16 cellular contexts compared by ENCODE assay signal in genomic region chr3:37887062-37887461, GRCh38. TPM values are rescaled to one million over a fixed set of nuclear protein-coding genes. Genes with fewer than 3 reads are reported as not detected.
DNase-seq lines count a peak whose midpoint lies in the region; ATAC-seq and TF ChIP-seq lines count a peak whose summit lies in the region.
"Had no signal": no experiment of that assay in that cellular context is flagged by ENCODE, and none has a peak within 500 bp of the region (broad histone marks: within the 10 kb centered on the region; RNA-seq: fewer than 3 reads in every experiment).

No MANE protein-coding gene starts in this region.

- no peak for ATAC-seq in SK-N-SH treated with all-trans-retinoic acid at 6 μM for 48 hours

- DNase-seq in DMS79 treated with DMSO at 0.1 percent for 48 hours (lab: John Stamatoyannopoulos, UW) (peak; percentile 25), astrocyte of the hippocampus (ENCODE audit: low read depth, low spot score) (peak; percentile 30), kidney tubule cell (ENCODE audit: low spot score) (peak; percentile 59), renal cortical epithelial cell (ENCODE audit: low read depth) (peak; percentile 46), COLO668 (lab: John Stamatoyannopoulos, UW; ENCODE audit: unreplicated experiment) (no peak)
- DNase-seq in stimulated activated CD4-positive, alpha-beta T cell treated with anti-CD3 and anti-CD28 coated beads, Interleukin-15, amount 100 ng/mL, for 24 hours = no peak
- DNase-seq: CD4-positive, CD25-positive, alpha-beta regulatory T cell; COR-L47; DND-41; H7; NCI-H1105; NCI-H146; NCI-H2081 treated with DMSO at 0.1 percent for 48 hours; NCI-H446; NCI-H526 had no signal

TF ChIP-seq in SK-N-SH treated with all-trans-retinoic acid at 6 μM for 48 hours, 23 proteins besides CTCF, POLR2A, EP300 and RAD21:
- no peak for TF ChIP-seq CSDC2 (CRISPR knock-in tag; IDR thresholded peaks at IDR 0.05)

RNA-seq across cellular contexts. Expression of gene CTDSPL, which starts 25.4 kb away (rescaled TPM):
- 29.2 and 43.4 TPM in 2 replicates for total RNA-seq in renal cortical epithelial cell

Comparison
In these comparisons a context has a peak if more than half of its experiments do, and no peak if none do; other contexts are left out.
1. DNase-seq: peak in DMS79 treated with DMSO at 0.1 percent for 48 hours (single experiment), astrocyte of the hippocampus (single experiment), kidney tubule cell (single experiment) and renal cortical epithelial cell (single experiment); none in COLO668 (single experiment) and stimulated activated CD4-positive, alpha-beta T cell treated with anti-CD3 and anti-CD28 coated beads, Interleukin-15, amount 100 ng/mL, for 24 hours (single experiment).